8 cellular contexts compared by ENCODE assay signal in the genomic region with DNA sequence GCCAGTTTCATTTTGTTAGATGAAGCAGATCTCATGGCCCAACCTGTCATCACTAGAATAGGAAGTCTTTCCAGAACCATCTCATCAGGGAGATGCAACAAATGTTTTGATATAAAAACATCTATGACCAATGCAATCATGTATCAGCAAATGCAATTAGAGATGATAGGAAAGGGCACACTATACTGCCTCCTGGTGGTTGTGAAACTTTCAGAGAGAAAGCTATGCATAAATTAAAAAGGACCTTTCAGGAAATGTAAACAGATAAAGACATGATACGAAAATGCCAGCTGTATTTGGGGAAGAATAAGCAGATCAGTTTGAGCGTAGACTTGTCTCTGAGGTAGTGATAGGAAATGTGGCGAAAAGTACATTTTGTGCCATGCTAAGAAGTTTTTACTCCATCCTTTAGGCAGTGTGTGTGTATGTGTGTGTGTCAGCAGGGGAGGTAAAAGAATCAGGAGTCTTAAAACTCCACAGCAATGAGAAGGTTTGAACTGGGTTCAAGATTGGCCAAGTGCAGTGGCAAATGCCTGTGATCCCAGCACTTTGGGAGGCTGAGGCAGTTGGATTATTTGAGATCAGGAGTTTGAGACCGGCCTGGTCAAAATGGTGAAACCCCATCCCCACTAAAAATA.
DNase-seq lines count a peak whose midpoint lies in the region; ATAC-seq and TF ChIP-seq lines count a peak whose summit lies in the region.

No MANE protein-coding gene starts in this region.

- H3K36me3 Mint-ChIP-seq in activated T-helper 2 cell treated with anti-CD3 and anti-CD28 coated beads, Interferon-gamma antibody, Interleukin-2, Interleukin-4, amounts not matched to agents 10 μg/mL and 5 μg/mL and 100 μg/mL, durations not matched to agents 14 hours and 24 hours and 36 hours (ENCODE audit: low read depth), result no peaks in the 10 kb centered on the region
- peaks cover 0 to 3% (median 0%) of the 10 kb centered on the region in 3 donors for H3K36me3 Mint-ChIP-seq in immature natural killer cell
- H3K36me3 Mint-ChIP-seq in activated T-cell treated with anti-CD3 and anti-CD28 coated beads, Interleukin-2, amount 50 U/mL, for 4 hours (ENCODE audit: insufficient read depth), result no peaks in the 10 kb centered on the region

- ATAC-seq in HG03280 (IDR thresholded peaks at IDR 0.05; ENCODE audit: unreplicated experiment), result peak; percentile 53
- ATAC-seq in SK-N-SH treated with all-trans-retinoic acid at 6 μM for 48 hours, result peak; percentile 47
- no peak for ATAC-seq in activated T-cell treated with anti-CD3 and anti-CD28 coated beads, Interleukin-2, amount 50 U/mL, for 4 hours

- no peaks in the 10 kb centered on the region for H3K4me1 Mint-ChIP-seq in activated T-helper 2 cell treated with anti-CD3 and anti-CD28 coated beads, Interferon-gamma antibody, Interleukin-2, Interleukin-4, amounts not matched to agents 10 μg/mL and 5 μg/mL and 100 μg/mL, durations not matched to agents 14 hours and 24 hours and 36 hours (ENCODE audit: low read depth)
- H3K4me1 Mint-ChIP-seq in immature natural killer cell, result no peaks in the 10 kb centered on the region
- no peaks in the 10 kb centered on the region for H3K4me1 Mint-ChIP-seq in activated T-cell treated with anti-CD3 and anti-CD28 coated beads, Interleukin-2, amount 50 U/mL, for 4 hours (ENCODE audit: low read depth)

- intact Hi-C loops in activated T-helper 2 cell treated with anti-CD3 and anti-CD28 coated beads, Interferon-gamma antibody, Interleukin-2, Interleukin-4, amounts not matched to agents 10 μg/mL and 5 μg/mL and 100 μg/mL, durations not matched to agents 14 hours and 24 hours and 36 hours (cut with micrococcal nuclease), result loop anchor here (2.0 kb wide), 1 partner anchor 419 kb away; no protein-coding TSS in a partner anchor

- H3K27ac Mint-ChIP-seq in activated T-helper 2 cell treated with anti-CD3 and anti-CD28 coated beads, Interferon-gamma antibody, Interleukin-2, Interleukin-4, amounts not matched to agents 10 μg/mL and 5 μg/mL and 100 μg/mL, durations not matched to agents 14 hours and 24 hours and 36 hours, result no peak overlapping the region
- no peak overlapping the region for H3K27ac Mint-ChIP-seq in immature natural killer cell

- no peaks in the 10 kb centered on the region for H3K27me3 Mint-ChIP-seq in activated T-helper 2 cell treated with anti-CD3 and anti-CD28 coated beads, Interferon-gamma antibody, Interleukin-2, Interleukin-4, amounts not matched to agents 10 μg/mL and 5 μg/mL and 100 μg/mL, durations not matched to agents 14 hours and 24 hours and 36 hours (ENCODE audit: low read depth)
- peaks cover 0 to 2% (median 0%) of the 10 kb centered on the region in 3 donors for H3K27me3 Mint-ChIP-seq in immature natural killer cell (ENCODE audit: low read depth in 3 of 3)
- H3K27me3 Mint-ChIP-seq in activated T-cell treated with anti-CD3 and anti-CD28 coated beads, Interleukin-2, amount 50 U/mL, for 4 hours (ENCODE audit: low read depth), result no peaks in the 10 kb centered on the region

- DNase-seq in NCI-H748 (lab: John Stamatoyannopoulos, UW; ENCODE audit: unreplicated experiment), result peak; percentile 45
- DNase-seq in NCI-H748 treated with DMSO at 0.1 percent for 48 hours (lab: John Stamatoyannopoulos, UW), result no peak
- peak; percentile 57 for DNase-seq in left kidney (ENCODE audit: low read depth, low spot score)
- no peak for DNase-seq in activated T-helper 2 cell treated with anti-CD3 and anti-CD28 coated beads, Interferon-gamma antibody, Interleukin-2, Interleukin-4, amounts not matched to agents 10 μg/mL and 5 μg/mL and 100 μg/mL, durations not matched to agents 14 hours and 24 hours and 36 hours (ENCODE audit: low spot score)
- no peak for DNase-seq in immature natural killer cell
- DNase-seq in activated T-cell treated with anti-CD3 and anti-CD28 coated beads, Interleukin-2, amount 50 U/mL, for 4 hours, result no peak

- H3K4me3 Mint-ChIP-seq in activated T-helper 2 cell treated with anti-CD3 and anti-CD28 coated beads, Interferon-gamma antibody, Interleukin-2, Interleukin-4, amounts not matched to agents 10 μg/mL and 5 μg/mL and 100 μg/mL, durations not matched to agents 14 hours and 24 hours and 36 hours (ENCODE audit: low read depth), result no peak overlapping the region
- H3K4me3 Mint-ChIP-seq in immature natural killer cell, result no peak overlapping the region
- H3K4me3 Mint-ChIP-seq in activated T-cell treated with anti-CD3 and anti-CD28 coated beads, Interleukin-2, amount 50 U/mL, for 4 hours, result no peak overlapping the region

- H3K9me3 Mint-ChIP-seq in activated T-helper 2 cell treated with anti-CD3 and anti-CD28 coated beads, Interferon-gamma antibody, Interleukin-2, Interleukin-4, amounts not matched to agents 10 μg/mL and 5 μg/mL and 100 μg/mL, durations not matched to agents 14 hours and 24 hours and 36 hours, result no peaks in the 10 kb centered on the region
- H3K9me3 Mint-ChIP-seq in immature natural killer cell, result peaks cover 0 to 18% (median 5%) of the 10 kb centered on the region in 6 donors
- no peaks in the 10 kb centered on the region for H3K9me3 Mint-ChIP-seq in activated T-cell treated with anti-CD3 and anti-CD28 coated beads, Interleukin-2, amount 50 U/mL, for 4 hours

TF ChIP-seq in SK-N-SH treated with all-trans-retinoic acid at 6 μM for 48 hours, 23 proteins besides CTCF, POLR2A, EP300 and RAD21:
- TF ChIP-seq ZNF70 (CRISPR knock-in tag; IDR thresholded peaks at IDR 0.05), result no peak
- TF ChIP-seq, protein P1, sequence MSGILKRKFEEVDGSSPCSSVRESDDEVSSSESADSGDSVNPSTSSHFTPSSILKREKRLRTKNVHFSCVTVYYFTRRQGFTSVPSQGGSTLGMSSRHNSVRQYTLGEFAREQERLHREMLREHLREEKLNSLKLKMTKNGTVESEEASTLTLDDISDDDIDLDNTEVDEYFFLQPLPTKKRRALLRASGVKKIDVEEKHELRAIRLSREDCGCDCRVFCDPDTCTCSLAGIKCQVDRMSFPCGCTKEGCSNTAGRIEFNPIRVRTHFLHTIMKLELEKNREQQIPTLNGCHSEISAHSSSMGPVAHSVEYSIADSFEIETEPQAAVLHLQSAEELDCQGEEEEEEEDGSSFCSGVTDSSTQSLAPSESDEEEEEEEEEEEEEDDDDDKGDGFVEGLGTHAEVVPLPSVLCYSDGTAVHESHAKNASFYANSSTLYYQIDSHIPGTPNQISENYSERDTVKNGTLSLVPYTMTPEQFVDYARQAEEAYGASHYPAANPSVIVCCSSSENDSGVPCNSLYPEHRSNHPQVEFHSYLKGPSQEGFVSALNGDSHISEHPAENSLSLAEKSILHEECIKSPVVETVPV (CRISPR knock-in tag; IDR thresholded peaks at IDR 0.05), result no peak
- TF ChIP-seq, protein P2, sequence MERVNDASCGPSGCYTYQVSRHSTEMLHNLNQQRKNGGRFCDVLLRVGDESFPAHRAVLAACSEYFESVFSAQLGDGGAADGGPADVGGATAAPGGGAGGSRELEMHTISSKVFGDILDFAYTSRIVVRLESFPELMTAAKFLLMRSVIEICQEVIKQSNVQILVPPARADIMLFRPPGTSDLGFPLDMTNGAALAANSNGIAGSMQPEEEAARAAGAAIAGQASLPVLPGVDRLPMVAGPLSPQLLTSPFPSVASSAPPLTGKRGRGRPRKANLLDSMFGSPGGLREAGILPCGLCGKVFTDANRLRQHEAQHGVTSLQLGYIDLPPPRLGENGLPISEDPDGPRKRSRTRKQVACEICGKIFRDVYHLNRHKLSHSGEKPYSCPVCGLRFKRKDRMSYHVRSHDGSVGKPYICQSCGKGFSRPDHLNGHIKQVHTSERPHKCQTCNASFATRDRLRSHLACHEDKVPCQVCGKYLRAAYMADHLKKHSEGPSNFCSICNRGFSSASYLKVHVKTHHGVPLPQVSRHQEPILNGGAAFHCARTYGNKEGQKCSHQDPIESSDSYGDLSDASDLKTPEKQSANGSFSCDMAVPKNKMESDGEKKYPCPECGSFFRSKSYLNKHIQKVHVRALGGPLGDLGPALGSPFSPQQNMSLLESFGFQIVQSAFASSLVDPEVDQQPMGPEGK (CRISPR knock-in tag; IDR thresholded peaks at IDR 0.05; ENCODE audit: borderline replicate concordance), result no peak

Comparison
In these comparisons a context has a peak if more than half of its experiments do, and no peak if none do; other contexts are left out.
1. DNase-seq: peak in NCI-H748 (single experiment) and left kidney (single experiment); none in NCI-H748 treated with DMSO at 0.1 percent for 48 hours (single experiment), activated T-helper 2 cell treated with anti-CD3 and anti-CD28 coated beads, Interferon-gamma antibody, Interleukin-2, Interleukin-4, amounts not matched to agents 10 μg/mL and 5 μg/mL and 100 μg/mL, durations not matched to agents 14 hours and 24 hours and 36 hours (single experiment), immature natural killer cell (0 of 3) and activated T-cell treated with anti-CD3 and anti-CD28 coated beads, Interleukin-2, amount 50 U/mL, for 4 hours (single experiment).
2. ATAC-seq: peak in HG03280 (single experiment) and SK-N-SH treated with all-trans-retinoic acid at 6 μM for 48 hours (single experiment); none in activated T-cell treated with anti-CD3 and anti-CD28 coated beads, Interleukin-2, amount 50 U/mL, for 4 hours (0 of 2).